ENCODE assay signal across 1 cellular context in the genomic region with DNA sequence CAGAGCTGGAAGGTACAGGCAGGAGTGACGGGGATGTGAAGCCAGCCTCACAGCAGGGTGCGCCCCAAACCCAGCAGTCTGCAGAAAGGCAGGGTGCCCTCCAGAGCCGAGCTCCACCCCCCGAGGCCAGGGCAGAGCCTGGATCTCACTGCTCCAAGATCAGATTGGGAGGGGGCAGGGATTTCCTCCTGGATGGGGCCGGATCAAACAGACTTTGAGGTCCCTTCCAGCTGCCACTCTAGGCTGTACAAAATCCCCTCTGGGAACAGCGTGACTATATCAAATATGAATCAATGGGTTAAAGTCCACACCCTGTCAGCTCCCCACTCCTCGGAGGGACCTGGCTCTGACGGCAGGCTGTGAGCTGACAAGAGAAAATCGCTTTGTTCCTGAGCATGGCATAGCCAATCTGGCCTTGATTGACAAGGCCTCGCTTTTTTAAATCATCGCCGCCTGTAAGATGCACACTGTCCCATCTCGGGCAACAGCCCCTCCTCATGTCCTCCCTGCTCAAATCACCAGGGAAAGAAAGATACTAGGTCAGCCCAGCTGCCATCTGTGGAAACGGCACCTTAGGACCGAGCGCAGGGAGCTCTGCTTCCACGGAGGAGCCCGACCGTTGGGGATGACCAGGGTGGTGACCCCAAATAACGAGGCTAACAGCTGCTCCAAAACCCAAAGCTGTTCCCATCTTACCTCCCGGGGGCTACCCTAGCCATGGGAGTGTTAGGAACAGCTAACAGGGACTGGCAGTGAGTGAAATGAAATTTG.
A peak's percentile ranks its signal among the peaks of the same experiment; 100 is the strongest.
TF ChIP-seq lines count a peak whose summit lies in the region.

No MANE protein-coding gene starts in this region.

TF ChIP-seq in HEK293, 187 proteins besides CTCF, POLR2A, EP300 and RAD21 (continued from another document):
- TF ChIP-seq KLF7 (tag by site-specific recombination; IDR thresholded peaks at IDR 0.05; ENCODE audit: borderline replicate concordance) (no peak), ZIC2 (tag by site-specific recombination; IDR thresholded peaks at IDR 0.05) (peak; percentile 49; the same call in 1 of the 2 replicates), ZNF670 (tag by site-specific recombination; IDR thresholded peaks at IDR 0.05; ENCODE audit: low read depth) (no peak), ZNF473 (tag by site-specific recombination; IDR thresholded peaks at IDR 0.05) (no peak)
